1 cellular context compared by ENCODE assay signal in the genomic region with DNA sequence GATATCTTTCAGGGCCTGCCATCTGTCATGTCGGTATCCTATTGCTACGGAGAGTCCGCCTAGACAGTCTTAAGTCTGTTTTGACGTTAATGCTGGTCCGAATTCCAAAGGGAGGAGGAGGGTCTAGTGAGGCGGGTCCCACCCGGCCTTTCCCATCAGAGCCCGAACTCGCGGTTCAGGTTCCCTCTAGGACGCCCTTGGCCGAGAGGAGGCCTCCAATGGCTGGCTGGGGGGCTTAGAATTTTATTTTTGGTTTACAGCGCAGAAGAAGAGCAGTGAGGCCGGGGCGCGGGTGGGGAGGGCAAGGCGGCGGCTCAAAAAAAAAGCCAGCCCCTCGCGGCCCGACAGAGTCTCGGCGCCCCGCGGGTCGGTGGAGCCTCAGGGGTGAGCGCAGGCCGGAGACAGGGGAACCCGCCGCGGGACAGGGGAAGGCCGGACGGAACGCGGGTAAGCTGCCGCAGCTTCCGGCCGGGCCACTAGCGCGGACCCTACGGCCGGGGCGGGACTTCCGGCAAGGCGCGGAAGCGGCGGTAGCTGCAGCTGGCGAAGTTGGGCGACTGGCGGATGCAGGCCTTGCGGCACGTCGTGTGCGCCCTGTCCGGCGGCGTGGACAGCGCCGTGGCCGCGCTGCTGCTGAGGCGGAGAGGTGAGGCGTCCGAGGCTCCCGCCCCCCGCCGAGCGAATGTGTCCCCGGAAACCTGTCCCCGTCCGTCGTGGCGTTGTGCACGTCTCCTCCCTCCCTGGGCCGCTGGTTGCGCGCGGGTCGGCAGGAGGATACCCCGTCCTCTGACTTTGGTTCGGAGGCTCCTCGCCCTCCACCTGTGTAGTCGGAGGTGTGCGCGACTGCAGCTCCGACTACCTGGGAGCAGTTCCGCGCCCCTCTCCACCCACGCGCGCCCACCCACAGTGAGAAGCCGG.
A peak's percentile ranks its signal among the peaks of the same experiment; 100 is the strongest.
TF ChIP-seq lines count a peak whose summit lies in the region.

A gene with protein sequence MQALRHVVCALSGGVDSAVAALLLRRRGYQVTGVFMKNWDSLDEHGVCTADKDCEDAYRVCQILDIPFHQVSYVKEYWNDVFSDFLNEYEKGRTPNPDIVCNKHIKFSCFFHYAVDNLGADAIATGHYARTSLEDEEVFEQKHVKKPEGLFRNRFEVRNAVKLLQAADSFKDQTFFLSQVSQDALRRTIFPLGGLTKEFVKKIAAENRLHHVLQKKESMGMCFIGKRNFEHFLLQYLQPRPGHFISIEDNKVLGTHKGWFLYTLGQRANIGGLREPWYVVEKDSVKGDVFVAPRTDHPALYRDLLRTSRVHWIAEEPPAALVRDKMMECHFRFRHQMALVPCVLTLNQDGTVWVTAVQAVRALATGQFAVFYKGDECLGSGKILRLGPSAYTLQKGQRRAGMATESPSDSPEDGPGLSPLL (plus strand): TSS at position 514 of the 918 bp plus-strand sequence. CDS start 51 bp downstream, at position 565.

TF ChIP-seq in GM12878, 131 proteins besides CTCF, POLR2A, EP300 and RAD21 (continued from another document and continues in another):
- TF ChIP-seq, protein P1, sequence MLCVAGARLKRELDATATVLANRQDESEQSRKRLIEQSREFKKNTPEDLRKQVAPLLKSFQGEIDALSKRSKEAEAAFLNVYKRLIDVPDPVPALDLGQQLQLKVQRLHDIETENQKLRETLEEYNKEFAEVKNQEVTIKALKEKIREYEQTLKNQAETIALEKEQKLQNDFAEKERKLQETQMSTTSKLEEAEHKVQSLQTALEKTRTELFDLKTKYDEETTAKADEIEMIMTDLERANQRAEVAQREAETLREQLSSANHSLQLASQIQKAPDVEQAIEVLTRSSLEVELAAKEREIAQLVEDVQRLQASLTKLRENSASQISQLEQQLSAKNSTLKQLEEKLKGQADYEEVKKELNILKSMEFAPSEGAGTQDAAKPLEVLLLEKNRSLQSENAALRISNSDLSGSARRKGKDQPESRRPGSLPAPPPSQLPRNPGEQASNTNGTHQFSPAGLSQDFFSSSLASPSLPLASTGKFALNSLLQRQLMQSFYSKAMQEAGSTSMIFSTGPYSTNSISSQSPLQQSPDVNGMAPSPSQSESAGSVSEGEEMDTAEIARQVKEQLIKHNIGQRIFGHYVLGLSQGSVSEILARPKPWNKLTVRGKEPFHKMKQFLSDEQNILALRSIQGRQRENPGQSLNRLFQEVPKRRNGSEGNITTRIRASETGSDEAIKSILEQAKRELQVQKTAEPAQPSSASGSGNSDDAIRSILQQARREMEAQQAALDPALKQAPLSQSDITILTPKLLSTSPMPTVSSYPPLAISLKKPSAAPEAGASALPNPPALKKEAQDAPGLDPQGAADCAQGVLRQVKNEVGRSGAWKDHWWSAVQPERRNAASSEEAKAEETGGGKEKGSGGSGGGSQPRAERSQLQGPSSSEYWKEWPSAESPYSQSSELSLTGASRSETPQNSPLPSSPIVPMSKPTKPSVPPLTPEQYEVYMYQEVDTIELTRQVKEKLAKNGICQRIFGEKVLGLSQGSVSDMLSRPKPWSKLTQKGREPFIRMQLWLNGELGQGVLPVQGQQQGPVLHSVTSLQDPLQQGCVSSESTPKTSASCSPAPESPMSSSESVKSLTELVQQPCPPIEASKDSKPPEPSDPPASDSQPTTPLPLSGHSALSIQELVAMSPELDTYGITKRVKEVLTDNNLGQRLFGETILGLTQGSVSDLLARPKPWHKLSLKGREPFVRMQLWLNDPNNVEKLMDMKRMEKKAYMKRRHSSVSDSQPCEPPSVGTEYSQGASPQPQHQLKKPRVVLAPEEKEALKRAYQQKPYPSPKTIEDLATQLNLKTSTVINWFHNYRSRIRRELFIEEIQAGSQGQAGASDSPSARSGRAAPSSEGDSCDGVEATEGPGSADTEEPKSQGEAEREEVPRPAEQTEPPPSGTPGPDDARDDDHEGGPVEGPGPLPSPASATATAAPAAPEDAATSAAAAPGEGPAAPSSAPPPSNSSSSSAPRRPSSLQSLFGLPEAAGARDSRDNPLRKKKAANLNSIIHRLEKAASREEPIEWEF (IDR thresholded peaks at IDR 0.05; ENCODE audit: insufficient replicate concordance, low read depth, low read length): no peak
- TF ChIP-seq CREM (IDR thresholded peaks at IDR 0.05; ENCODE audit: low read depth): peak; percentile 51; the same call in 1 of the 2 replicates
- TF ChIP-seq MEF2B (IDR thresholded peaks at IDR 0.05; ENCODE audit: partially characterized antibody, poor library complexity, severe bottlenecking): no peak
- no peak for TF ChIP-seq TARDBP (IDR thresholded peaks at IDR 0.05; ENCODE audit: borderline replicate concordance)
- TF ChIP-seq, protein P2, sequence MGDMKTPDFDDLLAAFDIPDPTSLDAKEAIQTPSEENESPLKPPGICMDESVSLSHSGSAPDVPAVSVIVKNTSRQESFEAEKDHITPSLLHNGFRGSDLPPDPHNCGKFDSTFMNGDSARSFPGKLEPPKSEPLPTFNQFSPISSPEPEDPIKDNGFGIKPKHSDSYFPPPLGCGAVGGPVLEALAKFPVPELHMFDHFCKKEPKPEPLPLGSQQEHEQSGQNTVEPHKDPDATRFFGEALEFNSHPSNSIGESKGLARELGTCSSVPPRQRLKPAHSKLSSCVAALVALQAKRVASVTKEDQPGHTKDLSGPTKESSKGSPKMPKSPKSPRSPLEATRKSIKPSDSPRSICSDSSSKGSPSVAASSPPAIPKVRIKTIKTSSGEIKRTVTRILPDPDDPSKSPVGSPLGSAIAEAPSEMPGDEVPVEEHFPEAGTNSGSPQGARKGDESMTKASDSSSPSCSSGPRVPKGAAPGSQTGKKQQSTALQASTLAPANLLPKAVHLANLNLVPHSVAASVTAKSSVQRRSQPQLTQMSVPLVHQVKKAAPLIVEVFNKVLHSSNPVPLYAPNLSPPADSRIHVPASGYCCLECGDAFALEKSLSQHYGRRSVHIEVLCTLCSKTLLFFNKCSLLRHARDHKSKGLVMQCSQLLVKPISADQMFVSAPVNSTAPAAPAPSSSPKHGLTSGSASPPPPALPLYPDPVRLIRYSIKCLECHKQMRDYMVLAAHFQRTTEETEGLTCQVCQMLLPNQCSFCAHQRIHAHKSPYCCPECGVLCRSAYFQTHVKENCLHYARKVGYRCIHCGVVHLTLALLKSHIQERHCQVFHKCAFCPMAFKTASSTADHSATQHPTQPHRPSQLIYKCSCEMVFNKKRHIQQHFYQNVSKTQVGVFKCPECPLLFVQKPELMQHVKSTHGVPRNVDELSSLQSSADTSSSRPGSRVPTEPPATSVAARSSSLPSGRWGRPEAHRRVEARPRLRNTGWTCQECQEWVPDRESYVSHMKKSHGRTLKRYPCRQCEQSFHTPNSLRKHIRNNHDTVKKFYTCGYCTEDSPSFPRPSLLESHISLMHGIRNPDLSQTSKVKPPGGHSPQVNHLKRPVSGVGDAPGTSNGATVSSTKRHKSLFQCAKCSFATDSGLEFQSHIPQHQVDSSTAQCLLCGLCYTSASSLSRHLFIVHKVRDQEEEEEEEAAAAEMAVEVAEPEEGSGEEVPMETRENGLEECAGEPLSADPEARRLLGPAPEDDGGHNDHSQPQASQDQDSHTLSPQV (IDR thresholded peaks at IDR 0.05): no peak
- TF ChIP-seq KLF5 (IDR thresholded peaks at IDR 0.05; ENCODE audit: partially characterized antibody): no peak
- TF ChIP-seq RFX5 (IDR thresholded peaks at IDR 0.05; ENCODE audit: low read depth, low read length): 0 out of 2 replicates have a peak, but pooled peaks have one; percentile 23
- TF ChIP-seq, protein P3, sequence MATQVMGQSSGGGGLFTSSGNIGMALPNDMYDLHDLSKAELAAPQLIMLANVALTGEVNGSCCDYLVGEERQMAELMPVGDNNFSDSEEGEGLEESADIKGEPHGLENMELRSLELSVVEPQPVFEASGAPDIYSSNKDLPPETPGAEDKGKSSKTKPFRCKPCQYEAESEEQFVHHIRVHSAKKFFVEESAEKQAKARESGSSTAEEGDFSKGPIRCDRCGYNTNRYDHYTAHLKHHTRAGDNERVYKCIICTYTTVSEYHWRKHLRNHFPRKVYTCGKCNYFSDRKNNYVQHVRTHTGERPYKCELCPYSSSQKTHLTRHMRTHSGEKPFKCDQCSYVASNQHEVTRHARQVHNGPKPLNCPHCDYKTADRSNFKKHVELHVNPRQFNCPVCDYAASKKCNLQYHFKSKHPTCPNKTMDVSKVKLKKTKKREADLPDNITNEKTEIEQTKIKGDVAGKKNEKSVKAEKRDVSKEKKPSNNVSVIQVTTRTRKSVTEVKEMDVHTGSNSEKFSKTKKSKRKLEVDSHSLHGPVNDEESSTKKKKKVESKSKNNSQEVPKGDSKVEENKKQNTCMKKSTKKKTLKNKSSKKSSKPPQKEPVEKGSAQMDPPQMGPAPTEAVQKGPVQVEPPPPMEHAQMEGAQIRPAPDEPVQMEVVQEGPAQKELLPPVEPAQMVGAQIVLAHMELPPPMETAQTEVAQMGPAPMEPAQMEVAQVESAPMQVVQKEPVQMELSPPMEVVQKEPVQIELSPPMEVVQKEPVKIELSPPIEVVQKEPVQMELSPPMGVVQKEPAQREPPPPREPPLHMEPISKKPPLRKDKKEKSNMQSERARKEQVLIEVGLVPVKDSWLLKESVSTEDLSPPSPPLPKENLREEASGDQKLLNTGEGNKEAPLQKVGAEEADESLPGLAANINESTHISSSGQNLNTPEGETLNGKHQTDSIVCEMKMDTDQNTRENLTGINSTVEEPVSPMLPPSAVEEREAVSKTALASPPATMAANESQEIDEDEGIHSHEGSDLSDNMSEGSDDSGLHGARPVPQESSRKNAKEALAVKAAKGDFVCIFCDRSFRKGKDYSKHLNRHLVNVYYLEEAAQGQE (IDR thresholded peaks at IDR 0.05; ENCODE audit: low read depth, low read length): peak; percentile 41; the same call in 1 of the 2 replicates
- TF ChIP-seq RELA (IDR thresholded peaks at IDR 0.05; ENCODE audit: borderline replicate concordance, partially characterized antibody): peak; percentile 70
- TF ChIP-seq ESRRA (IDR thresholded peaks at IDR 0.05; ENCODE audit: low read length): no peak
- TF ChIP-seq MXI1 (IDR thresholded peaks at IDR 0.05; ENCODE audit: low read depth, low read length): peak; percentile 95
- no peak for TF ChIP-seq CHD1 (IDR thresholded peaks at IDR 0.05; ENCODE audit: low read depth, low read length)
- no peak for TF ChIP-seq MEF2A (IDR thresholded peaks at IDR 0.05; ENCODE audit: insufficient read depth, low read depth, low read length)
- TF ChIP-seq FOXM1 (IDR thresholded peaks at IDR 0.05; ENCODE audit: low read depth, low read length): no peak
- peak; percentile 91 for TF ChIP-seq TAF1 (IDR thresholded peaks at IDR 0.05; ENCODE audit: borderline replicate concordance, low read depth, low read length)
- TF ChIP-seq, protein P4, sequence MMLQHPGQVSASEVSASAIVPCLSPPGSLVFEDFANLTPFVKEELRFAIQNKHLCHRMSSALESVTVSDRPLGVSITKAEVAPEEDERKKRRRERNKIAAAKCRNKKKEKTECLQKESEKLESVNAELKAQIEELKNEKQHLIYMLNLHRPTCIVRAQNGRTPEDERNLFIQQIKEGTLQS (IDR thresholded peaks at IDR 0.05; ENCODE audit: borderline replicate concordance, extremely low read depth, low read depth, low read length): no peak
- peak; percentile 94 for TF ChIP-seq SIN3A (IDR thresholded peaks at IDR 0.05; ENCODE audit: low read depth, low read length)
- TF ChIP-seq ASH2L (IDR thresholded peaks at IDR 0.05; ENCODE audit: borderline replicate concordance, low read depth): peak; percentile 44; the same call in 1 of the 2 replicates
- peak; percentile 43 to 47; a peak in 2 of 3 replicates for TF ChIP-seq EGR1 (IDR thresholded peaks at IDR 0.05; ENCODE audit: borderline replicate concordance in 1 of 2, low read depth in 2 of 2, low read length in 2 of 2)
- TF ChIP-seq WRNIP1 (IDR thresholded peaks at IDR 0.05; ENCODE audit: borderline replicate concordance, low read depth, low read length): no peak
- TF ChIP-seq FOXK2 (IDR thresholded peaks at IDR 0.05): no peak
- peak; percentile 33; the same call in 1 of the 2 replicates for TF ChIP-seq NR2C1 (IDR thresholded peaks at IDR 0.05)
- TF ChIP-seq NFYA (IDR thresholded peaks at IDR 0.05; ENCODE audit: borderline replicate concordance, low read depth, low read length): no peak
- no peak for TF ChIP-seq STAT1 (conservative IDR thresholded peaks at IDR 0.05)
- TF ChIP-seq EED (IDR thresholded peaks at IDR 0.05; ENCODE audit: low read depth): no peak
- TF ChIP-seq, protein P5, sequence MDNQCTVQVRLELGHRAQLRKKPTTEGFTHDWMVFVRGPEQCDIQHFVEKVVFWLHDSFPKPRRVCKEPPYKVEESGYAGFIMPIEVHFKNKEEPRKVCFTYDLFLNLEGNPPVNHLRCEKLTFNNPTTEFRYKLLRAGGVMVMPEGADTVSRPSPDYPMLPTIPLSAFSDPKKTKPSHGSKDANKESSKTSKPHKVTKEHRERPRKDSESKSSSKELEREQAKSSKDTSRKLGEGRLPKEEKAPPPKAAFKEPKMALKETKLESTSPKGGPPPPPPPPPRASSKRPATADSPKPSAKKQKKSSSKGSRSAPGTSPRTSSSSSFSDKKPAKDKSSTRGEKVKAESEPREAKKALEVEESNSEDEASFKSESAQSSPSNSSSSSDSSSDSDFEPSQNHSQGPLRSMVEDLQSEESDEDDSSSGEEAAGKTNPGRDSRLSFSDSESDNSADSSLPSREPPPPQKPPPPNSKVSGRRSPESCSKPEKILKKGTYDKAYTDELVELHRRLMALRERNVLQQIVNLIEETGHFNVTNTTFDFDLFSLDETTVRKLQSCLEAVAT (IDR thresholded peaks at IDR 0.05): peak; percentile 97
- peak; percentile 81; the same call in 1 of the 2 replicates for TF ChIP-seq RB1 (IDR thresholded peaks at IDR 0.05; ENCODE audit: borderline replicate concordance)
- TF ChIP-seq, protein P6, sequence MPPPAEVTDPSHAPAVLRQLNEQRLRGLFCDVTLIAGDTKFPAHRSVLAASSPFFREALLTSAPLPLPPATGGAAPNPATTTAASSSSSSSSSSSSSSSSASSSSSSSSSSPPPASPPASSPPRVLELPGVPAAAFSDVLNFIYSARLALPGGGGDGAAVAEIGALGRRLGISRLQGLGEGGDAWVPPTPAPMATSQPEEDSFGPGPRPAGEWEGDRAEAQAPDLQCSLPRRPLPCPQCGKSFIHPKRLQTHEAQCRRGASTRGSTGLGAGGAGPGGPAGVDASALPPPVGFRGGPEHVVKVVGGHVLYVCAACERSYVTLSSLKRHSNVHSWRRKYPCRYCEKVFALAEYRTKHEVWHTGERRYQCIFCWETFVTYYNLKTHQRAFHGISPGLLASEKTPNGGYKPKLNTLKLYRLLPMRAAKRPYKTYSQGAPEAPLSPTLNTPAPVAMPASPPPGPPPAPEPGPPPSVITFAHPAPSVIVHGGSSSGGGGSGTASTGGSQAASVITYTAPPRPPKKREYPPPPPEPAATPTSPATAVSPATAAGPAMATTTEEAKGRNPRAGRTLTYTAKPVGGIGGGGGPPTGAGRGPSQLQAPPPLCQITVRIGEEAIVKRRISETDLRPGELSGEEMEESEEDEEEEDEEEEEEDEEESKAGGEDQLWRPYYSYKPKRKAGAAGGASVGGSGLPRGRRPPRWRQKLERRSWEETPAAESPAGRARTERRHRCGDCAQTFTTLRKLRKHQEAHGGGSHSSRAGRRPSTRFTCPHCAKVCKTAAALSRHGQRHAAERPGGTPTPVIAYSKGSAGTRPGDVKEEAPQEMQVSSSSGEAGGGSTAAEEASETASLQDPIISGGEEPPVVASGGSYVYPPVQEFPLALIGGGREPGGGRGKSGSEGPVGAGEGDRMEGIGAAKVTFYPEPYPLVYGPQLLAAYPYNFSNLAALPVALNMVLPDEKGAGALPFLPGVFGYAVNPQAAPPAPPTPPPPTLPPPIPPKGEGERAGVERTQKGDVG (CRISPR knock-in tag; IDR thresholded peaks at IDR 0.05): no peak
